Comparison of ENCODE assay signal across 17 cellular contexts in genomic region chr5:21087766-21088165, GRCh38.
"Had no signal": no experiment of that assay in that cellular context is flagged by ENCODE, and none has a peak within 500 bp of the region (broad histone marks: within the 10 kb centered on the region; RNA-seq: fewer than 3 reads in every experiment).

No MANE protein-coding gene starts in this region.

- H3K27ac ChIP-seq: RWPE1 had no signal

- DNase-seq: KBM-7, MV-4-11, NCI-H1092, NCI-H1436, NCI-H187, NCI-H2029, NCI-H2081 treated with DMSO at 0.1 percent for 48 hours, NCI-H2171, NCI-H226, NCI-H446, NCI-H510A, NCI-H524 treated with DMSO at 0.1 percent for 48 hours, NCI-H69, NCI-H774, SHP77, SK-N-SH had no signal

- H3K9me3 ChIP-seq: SK-N-SH had no signal
